Comparison of ENCODE assay signal across 36 cellular contexts in the genomic region with DNA sequence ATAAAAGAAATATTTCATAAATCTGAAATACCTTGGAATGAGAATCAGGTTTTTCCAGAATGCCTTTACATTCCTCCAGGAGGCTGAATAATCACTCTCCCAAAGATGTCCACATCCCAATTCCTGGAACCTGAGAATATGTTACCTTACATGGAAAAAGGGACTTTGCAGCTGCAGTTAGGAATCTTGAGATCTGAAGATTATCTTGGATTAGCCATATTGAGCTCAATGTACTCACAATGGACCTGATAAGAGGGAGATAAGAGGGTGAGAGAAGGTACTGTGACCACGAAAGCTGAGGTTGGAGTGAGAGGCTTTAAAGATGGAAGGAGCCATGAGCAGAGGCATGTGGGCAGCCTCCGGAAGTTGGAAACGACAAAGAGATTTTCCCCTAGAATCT.
"Had no signal": no experiment of that assay in that cellular context is flagged by ENCODE, and none has a peak within 500 bp of the region (broad histone marks: within the 10 kb centered on the region; RNA-seq: fewer than 3 reads in every experiment).

No MANE protein-coding gene starts in this region.

- DNase-seq: activated B cell treated with CpG ODN at 0.5 μM for 24 hours; activated CD4-positive, alpha-beta memory T cell treated with anti-CD3 and anti-CD28 coated beads for 36 hours; activated CD4-positive, alpha-beta T cell treated with anti-CD3 and anti-CD28 coated beads for 4 hours; activated CD4-positive, alpha-beta T cell treated with anti-CD3 and anti-CD28 coated beads, Interleukin-2, amount 10 ng/mL, durations not matched to agents 24 days and 14 days; activated CD4-positive, alpha-beta T cell treated with anti-CD3 and anti-CD28 coated beads, Interleukin-2, amount 50 U/mL, for 1 hour; activated CD4-positive, alpha-beta T cell treated with anti-CD3 and anti-CD28 coated beads, Interleukin-2, amount 50 U/mL, for 4 hours; activated CD4-positive, CD25-positive, alpha-beta regulatory T cell treated with anti-CD3 and anti-CD28 coated beads, Interleukin-2, amount 50 U/mL, for 72 hours; activated CD8-positive, alpha-beta memory T cell treated with anti-CD3 and anti-CD28 coated beads, Interleukin-2, amount 50 U/mL, for 4 hours; activated CD8-positive, alpha-beta T cell treated with anti-CD3 and anti-CD28 coated beads for 36 hours; activated effector memory CD4-positive, alpha-beta T cell treated with anti-CD3 and anti-CD28 coated beads, Interleukin-2, amount 50 U/mL, for 16 hours; activated gamma-delta T cell treated with Interleukin-2 at 50 U/mL for 16 hours; activated naive CD4-positive, alpha-beta T cell; activated naive CD4-positive, alpha-beta T cell treated with anti-CD3 and anti-CD28 coated beads for 36 hours; activated naive CD4-positive, alpha-beta T cell treated with anti-CD3 and anti-CD28 coated beads, Interleukin-2, amount 50 U/mL, for 16 hours; activated naive CD8-positive, alpha-beta T cell treated with anti-CD3 and anti-CD28 coated beads for 36 hours; activated T-cell treated with anti-CD3 and anti-CD28 coated beads for 4 hours; activated T-cell treated with anti-CD3 and anti-CD28 coated beads, Interleukin-2, amount 50 U/mL, for 1 hour; activated T-cell treated with anti-CD3 and anti-CD28 coated beads, Interleukin-2, amount 50 U/mL, for 4 hours; activated T-cell treated with anti-CD3 and anti-CD28 coated beads, Interleukin-2, amount 50 U/mL, for 72 hours; adrenal gland; amniotic stem cell; aorta; body of pancreas; brain microvascular endothelial cell; cerebellar nuclear complex; T-helper 1 cell; T-helper 2 cell; T-helper 9 cell had no signal

- H3K27ac ChIP-seq: adrenal gland, body of pancreas, brain microvascular endothelial cell, breast epithelium, VCaP had no signal

- H3K4me1 ChIP-seq: adrenal gland, body of pancreas, breast epithelium had no signal

- H3K4me1 Mint-ChIP-seq: activated B cell treated with CpG ODN at 0.5 μM for 24 hours; activated naive CD8-positive, alpha-beta T cell treated with anti-CD3 and anti-CD28 coated beads for 36 hours had no signal

- H3K36me3 ChIP-seq: adrenal gland, brain microvascular endothelial cell, breast epithelium had no signal

- H3K36me3 Mint-ChIP-seq: activated CD4-positive, alpha-beta memory T cell treated with anti-CD3 and anti-CD28 coated beads for 36 hours; activated naive CD4-positive, alpha-beta T cell treated with anti-CD3 and anti-CD28 coated beads, Interleukin-2, amount 50 U/mL, for 72 hours; activated naive CD8-positive, alpha-beta T cell treated with anti-CD3 and anti-CD28 coated beads for 36 hours had no signal

- H3K4me3 Mint-ChIP-seq: activated B cell treated with CpG ODN at 0.5 μM for 24 hours; activated CD4-positive, alpha-beta memory T cell treated with anti-CD3 and anti-CD28 coated beads for 36 hours; activated CD4-positive, alpha-beta T cell treated with anti-CD3 and anti-CD28 coated beads, Interleukin-2, amount 10 ng/mL, durations not matched to agents 24 days and 14 days; activated CD8-positive, alpha-beta T cell treated with anti-CD3 and anti-CD28 coated beads for 36 hours; activated naive CD4-positive, alpha-beta T cell treated with anti-CD3 and anti-CD28 coated beads for 36 hours; activated naive CD8-positive, alpha-beta T cell treated with anti-CD3 and anti-CD28 coated beads for 36 hours; activated T-cell treated with anti-CD3 and anti-CD28 coated beads, Interleukin-2, amount 50 U/mL, for 4 hours; activated T-cell treated with anti-CD3 and anti-CD28 coated beads, Interleukin-2, amount 50 U/mL, for 72 hours; activated T-helper 1 cell treated with anti-CD3 and anti-CD28 coated beads, Interleukin-12 subunit alpha, Interleukin-12 subunit beta, Interleukin-2, Interleukin-4 antibody, amounts not matched to agents 30 ng/mL and 10 ng/mL and 1 ng/mL, durations not matched to agents 14 hours and 24 hours and 36 hours; activated T-helper 17 cell treated with anti-CD3 and anti-CD28 coated beads, Interleukin-2, amount 50 U/mL, for 72 hours; central memory CD8-positive, alpha-beta T cell; T-helper 1 cell treated with Interleukin-12 subunit alpha and Interleukin-12 subunit beta and Interleukin-4 antibody, amounts not matched to agents 30 μg/mL and 1 μg/mL, for 36 hours; T-helper 2 cell treated with Interferon-gamma antibody and Interleukin-4, amounts not matched to agents 5 μg/mL and 100 μg/mL, for 36 hours had no signal

- H3K27ac Mint-ChIP-seq: activated B cell treated with CpG ODN at 0.5 μM for 24 hours; activated CD4-positive, alpha-beta memory T cell treated with anti-CD3 and anti-CD28 coated beads for 36 hours; activated CD4-positive, alpha-beta T cell treated with anti-CD3 and anti-CD28 coated beads, Interleukin-2, amount 10 ng/mL, durations not matched to agents 24 days and 14 days; activated CD8-positive, alpha-beta T cell treated with anti-CD3 and anti-CD28 coated beads for 36 hours; activated naive CD4-positive, alpha-beta T cell treated with anti-CD3 and anti-CD28 coated beads for 36 hours; activated naive CD4-positive, alpha-beta T cell treated with anti-CD3 and anti-CD28 coated beads, Interleukin-2, amount 50 U/mL, for 72 hours; activated naive CD8-positive, alpha-beta T cell treated with anti-CD3 and anti-CD28 coated beads for 36 hours; activated T-cell treated with anti-CD3 and anti-CD28 coated beads, Interleukin-2, amount 50 U/mL, for 72 hours; activated T-helper 1 cell treated with anti-CD3 and anti-CD28 coated beads, Interleukin-12 subunit alpha, Interleukin-12 subunit beta, Interleukin-2, Interleukin-4 antibody, amounts not matched to agents 30 ng/mL and 10 ng/mL and 1 ng/mL, durations not matched to agents 14 hours and 24 hours and 36 hours; activated T-helper 17 cell treated with anti-CD3 and anti-CD28 coated beads, Interleukin-2, amount 50 U/mL, for 72 hours; T-helper 1 cell treated with Interleukin-12 subunit alpha and Interleukin-12 subunit beta and Interleukin-4 antibody, amounts not matched to agents 30 μg/mL and 1 μg/mL, for 36 hours; T-helper 2 cell treated with Interferon-gamma antibody and Interleukin-4, amounts not matched to agents 5 μg/mL and 100 μg/mL, for 36 hours had no signal

- H3K27me3 ChIP-seq: adrenal gland, body of pancreas, brain microvascular endothelial cell, breast epithelium had no signal

- H3K9me3 Mint-ChIP-seq: activated B cell treated with CpG ODN at 0.5 μM for 24 hours; activated CD4-positive, alpha-beta memory T cell treated with anti-CD3 and anti-CD28 coated beads for 36 hours; activated CD4-positive, alpha-beta T cell treated with anti-CD3 and anti-CD28 coated beads, Interleukin-2, amount 10 ng/mL, durations not matched to agents 24 days and 14 days; activated CD8-positive, alpha-beta T cell treated with anti-CD3 and anti-CD28 coated beads for 36 hours; activated naive CD4-positive, alpha-beta T cell treated with anti-CD3 and anti-CD28 coated beads for 36 hours; activated naive CD4-positive, alpha-beta T cell treated with anti-CD3 and anti-CD28 coated beads, Interleukin-2, amount 50 U/mL, for 72 hours; activated naive CD8-positive, alpha-beta T cell treated with anti-CD3 and anti-CD28 coated beads for 36 hours; activated T-cell treated with anti-CD3 and anti-CD28 coated beads, Interleukin-2, amount 50 U/mL, for 4 hours; activated T-cell treated with anti-CD3 and anti-CD28 coated beads, Interleukin-2, amount 50 U/mL, for 72 hours; activated T-helper 1 cell treated with anti-CD3 and anti-CD28 coated beads, Interleukin-12 subunit alpha, Interleukin-12 subunit beta, Interleukin-2, Interleukin-4 antibody, amounts not matched to agents 30 ng/mL and 10 ng/mL and 1 ng/mL, durations not matched to agents 14 hours and 24 hours and 36 hours; activated T-helper 17 cell treated with anti-CD3 and anti-CD28 coated beads, Interleukin-2, amount 50 U/mL, for 72 hours; central memory CD8-positive, alpha-beta T cell; T-helper 1 cell treated with Interleukin-12 subunit alpha and Interleukin-12 subunit beta and Interleukin-4 antibody, amounts not matched to agents 30 μg/mL and 1 μg/mL, for 36 hours; T-helper 2 cell treated with Interferon-gamma antibody and Interleukin-4, amounts not matched to agents 5 μg/mL and 100 μg/mL, for 36 hours had no signal

- H3K4me3 ChIP-seq: adrenal gland, body of pancreas, breast epithelium had no signal

- ATAC-seq: activated CD8-positive, alpha-beta T cell treated with anti-CD3 and anti-CD28 coated beads for 36 hours; activated naive CD4-positive, alpha-beta T cell treated with anti-CD3 and anti-CD28 coated beads, Interleukin-2, amount 50 U/mL, for 72 hours; activated T-cell treated with anti-CD3 and anti-CD28 coated beads, Interleukin-2, amount 50 U/mL, for 4 hours; activated T-cell treated with anti-CD3 and anti-CD28 coated beads, Interleukin-2, amount 50 U/mL, for 72 hours; activated T-helper 17 cell treated with anti-CD3 and anti-CD28 coated beads, Interleukin-2, amount 50 U/mL, for 72 hours; body of pancreas had no signal

- H3K9me3 ChIP-seq: adrenal gland, body of pancreas, breast epithelium had no signal
